Comparison of ENCODE assay signal across 8 cellular contexts in genomic region chr17:74987418-74987908, GRCh38. TPM values are rescaled to one million over a fixed set of nuclear protein-coding genes. Genes with fewer than 3 reads are reported as not detected.
DNase-seq lines count a peak whose midpoint lies in the region; ATAC-seq and TF ChIP-seq lines count a peak whose summit lies in the region.

Gene CDR2L (plus strand): TSS chr17:74987632. CDS start chr17:74988044, 412 bp downstream.

- intact Hi-C loops in HCT116 (cut with micrococcal nuclease), result no loop called here

- peaks cover 27% of the 10 kb centered on the region for H3K4me1 Mint-ChIP-seq in activated naive CD4-positive, alpha-beta T cell treated with anti-CD3 and anti-CD28 coated beads, Interleukin-2, amount 10 ng/mL, durations not matched to agents 7 days and 5 days

- ATAC-seq in HCT116 (peak; percentile 88), gastroesophageal sphincter (peak; percentile 94)

- WGBS in gastroesophageal sphincter (ENCODE audit: low coverage in 1 of 2), 2 donors, result 0% methylated on average over 3 to 10 of the region's 51 CpGs

- H4K20me1 ChIP-seq in HCT116 (ENCODE audit: insufficient read depth), result no peaks in the 10 kb centered on the region

- H3K36me3 ChIP-seq in HCT116 (ENCODE audit: control insufficient read depth in 1 of 2, insufficient read depth in 2 of 2, low read length in 2 of 2) (no peaks in the 10 kb centered on the region), gastroesophageal sphincter (no peaks in the 10 kb centered on the region), neutrophil (no peaks in the 10 kb centered on the region), subcutaneous abdominal adipose tissue (ENCODE audit: control insufficient read depth in 5 of 5, insufficient read depth in 5 of 5, low read length in 5 of 5) (peaks cover 0 to 4% (median 0%) of the 10 kb centered on the region in 5 donors)

- CTCF ChIA-PET in HCT116 (lab: Charles Lee), result interaction anchor here (0.6 to 2.3 kb wide), 6 partner anchors 9 to 145 kb away, joined by 3 to 14 read pairs (median 4); partner anchors contain the start of gene MRPL58
- CTCF ChIA-PET in activated naive CD4-positive, alpha-beta T cell treated with anti-CD3 and anti-CD28 coated beads, Interleukin-2, amount 10 ng/mL, durations not matched to agents 7 days and 5 days (lab: Charles Lee), result interaction anchor here (1.0 to 2.0 kb wide), 6 partner anchors 12 to 126 kb away, joined by 3 to 13 read pairs (median 4); partner anchors contain the start of gene MRPL58

- RAD21 ChIA-PET in HCT116 (lab: Charles Lee; ENCODE audit: low non-redundant PET in 1 of 2, low total read pairs in 2 of 2, uncharacterized antibody in 2 of 2, unreplicated experiment in 2 of 2), result interaction anchor here in 1 of 2 experiments (1.0 to 1.5 kb wide), 2 partner anchors 26 kb away, joined by 3 read pairs; partner anchors contain the start of gene MRPL58

- H3K27me3 Mint-ChIP-seq in activated naive CD4-positive, alpha-beta T cell treated with anti-CD3 and anti-CD28 coated beads, Interleukin-2, amount 10 ng/mL, durations not matched to agents 7 days and 5 days, result peaks cover 88% of the 10 kb centered on the region

- DNase-seq in EH (ENCODE audit: low read depth), result peak; percentile 94
- peak; percentile 83 for DNase-seq in HCT116 (ENCODE audit: low read depth, low spot score)
- DNase-seq in MV-4-11 (lab: John Stamatoyannopoulos, UW), result peak; percentile 95
- peak; percentile 93 for DNase-seq in SK-N-DZ (ENCODE audit: low spot score)
- peak; percentile 95 for DNase-seq in activated naive CD4-positive, alpha-beta T cell treated with anti-CD3 and anti-CD28 coated beads, Interleukin-2, amount 10 ng/mL, durations not matched to agents 7 days and 5 days

- peak; percentile 90 for TF ChIP-seq POLR2A in HCT116 (IDR thresholded peaks at IDR 0.05; ENCODE audit: borderline replicate concordance, extremely low read depth, insufficient read depth, insufficient read length)
- TF ChIP-seq POLR2A in gastroesophageal sphincter (IDR thresholded peaks at IDR 0.05), result peak; percentile 92 to 94

- H3K9me3 ChIP-seq in HCT116 (ENCODE audit: control insufficient read depth in 1 of 2, insufficient read depth in 1 of 2, low read depth in 1 of 2, low read length in 2 of 2) (no peaks in the 10 kb centered on the region), gastroesophageal sphincter (no peaks in the 10 kb centered on the region), neutrophil (no peaks in the 10 kb centered on the region), subcutaneous abdominal adipose tissue (ENCODE audit: control insufficient read depth in 5 of 5, low read length in 5 of 5) (no peaks in the 10 kb centered on the region)

- H3K27me3 ChIP-seq in HCT116 (ENCODE audit: insufficient read depth, low read length), result no peaks in the 10 kb centered on the region
- H3K27me3 ChIP-seq in gastroesophageal sphincter, result no peaks in the 10 kb centered on the region
- peaks cover 73% of the 10 kb centered on the region for H3K27me3 ChIP-seq in neutrophil
- no peaks in the 10 kb centered on the region for H3K27me3 ChIP-seq in subcutaneous abdominal adipose tissue (ENCODE audit: control insufficient read depth in 5 of 5, insufficient read depth in 4 of 5, low read length in 5 of 5)

- TF ChIP-seq RAD21 in HCT116 (IDR thresholded peaks at IDR 0.05; ENCODE audit: low read depth), result no peak

- no peaks in the 10 kb centered on the region for H3K9me2 ChIP-seq in HCT116 (ENCODE audit: insufficient read depth)

- POLR2A ChIA-PET in HCT116 (lab: Charles Lee), result interaction anchor here (0.9 to 2.5 kb wide), 9 partner anchors 11 to 137 kb away, joined by 3 to 10 read pairs (median 5); partner anchors contain the start of genes HID1 and MRPL58

- no peaks in the 10 kb centered on the region for H3K9me3 Mint-ChIP-seq in activated naive CD4-positive, alpha-beta T cell treated with anti-CD3 and anti-CD28 coated beads, Interleukin-2, amount 10 ng/mL, durations not matched to agents 7 days and 5 days

- H3K36me3 Mint-ChIP-seq in activated naive CD4-positive, alpha-beta T cell treated with anti-CD3 and anti-CD28 coated beads, Interleukin-2, amount 10 ng/mL, durations not matched to agents 7 days and 5 days, result no peaks in the 10 kb centered on the region

- BruUV-seq in HCT116 (replicated peaks; lab: Mats Ljungman, UMichigan), result no TSS peak

- H3K4me3 ChIP-seq in HCT116 (replicated peaks in 1 of 2; ENCODE audit: low read depth in 1 of 2, low read length in 2 of 2) (peak within 1 kb of the TSS; percentile 71 to 75), gastroesophageal sphincter (peak within 1 kb of the TSS; percentile 45 to 97), neutrophil (ENCODE audit: low read depth in 1 of 2, low read length in 1 of 2) (peak within 1 kb of the TSS; percentile 55 to 63), subcutaneous abdominal adipose tissue (ENCODE audit: low read depth in 1 of 5, low read length in 5 of 5) (peak within 1 kb of the TSS; percentile 78 to 87 (median 81))

- peak within 1 kb of the TSS; percentile 81 for H3K4me3 Mint-ChIP-seq in activated naive CD4-positive, alpha-beta T cell treated with anti-CD3 and anti-CD28 coated beads, Interleukin-2, amount 10 ng/mL, durations not matched to agents 7 days and 5 days

- no peak within 1 kb of the TSS for H2AFZ ChIP-seq in HCT116 (ENCODE audit: low read depth, low read length, poor library complexity, severe bottlenecking)

- H3K79me2 ChIP-seq in HCT116 (ENCODE audit: insufficient read depth, low read length), result peaks cover 27% of the 10 kb centered on the region; the same call in 1 of the 2 replicates

- H3K4me1 ChIP-seq in HCT116 (ENCODE audit: control insufficient read depth in 1 of 2, insufficient read depth in 2 of 2, low read length in 2 of 2) (peaks cover 48 to 58% of the 10 kb centered on the region in 2 experiments), gastroesophageal sphincter (peaks cover 0 to 44% (median 10%) of the 10 kb centered on the region in 3 donors), neutrophil (ENCODE audit: control insufficient read depth in 1 of 2, insufficient read depth in 1 of 2, low read depth in 1 of 2, low read length in 1 of 2) (peaks cover 36 to 37% of the 10 kb centered on the region in 2 experiments), subcutaneous abdominal adipose tissue (ENCODE audit: control insufficient read depth in 5 of 5, insufficient read depth in 5 of 5, low read length in 5 of 5) (peaks cover 5 to 33% (median 26%) of the 10 kb centered on the region in 5 donors)

- TF ChIP-seq EP300 in gastroesophageal sphincter (IDR thresholded peaks at IDR 0.05), result no peak

- H3K4me2 ChIP-seq in HCT116 (ENCODE audit: low read length), result peak within 1 kb of the TSS; percentile 88

- H3K9ac ChIP-seq in HCT116 (ENCODE audit: low read length) (peak within 1 kb of the TSS; percentile 82), subcutaneous abdominal adipose tissue (ENCODE audit: low read length in 5 of 5) (peak within 1 kb of the TSS; percentile 63 to 94 (median 83))

- H3K27ac ChIP-seq in HCT116 (ENCODE audit: low read depth, low read length), result peak within 1 kb of the TSS; percentile 91
- peak within 1 kb of the TSS; percentile 83 to 97 (median 96) for H3K27ac ChIP-seq in gastroesophageal sphincter
- peak within 1 kb of the TSS; percentile 55 for H3K27ac ChIP-seq in neutrophil
- peak within 1 kb of the TSS; percentile 95 for H3K27ac ChIP-seq in subcutaneous abdominal adipose tissue (ENCODE audit: low read depth, low read length)

- TF ChIP-seq CTCF in HCT116 (IDR thresholded peaks at IDR 0.05 in 2 of 3, conservative IDR thresholded peaks at IDR 0.05 in 1 of 3; ENCODE audit: borderline replicate concordance in 1 of 3, insufficient read depth in 1 of 3, low read depth in 2 of 3, low read length in 2 of 3), result no peak
- peak in 1 of 4 experiments; percentile 15 for TF ChIP-seq CTCF in gastroesophageal sphincter (IDR thresholded peaks at IDR 0.05)
- peak; percentile 50 for TF ChIP-seq CTCF in neutrophil (IDR thresholded peaks at IDR 0.05)

- peak within 1 kb of the TSS; percentile 69 for H3K27ac Mint-ChIP-seq in activated naive CD4-positive, alpha-beta T cell treated with anti-CD3 and anti-CD28 coated beads, Interleukin-2, amount 10 ng/mL, durations not matched to agents 7 days and 5 days

TF ChIP-seq in HCT116, 20 proteins besides CTCF, POLR2A, EP300 and RAD21 (continues in another document):
- TF ChIP-seq POLR2AphosphoS5 (IDR thresholded peaks at IDR 0.05; ENCODE audit: low read depth, low read length) (peak; percentile 98), YY1 (IDR thresholded peaks at IDR 0.05; ENCODE audit: extremely low read depth, insufficient replicate concordance, low read depth, low read length) (peak; percentile 57), SIN3A (IDR thresholded peaks at IDR 0.05; ENCODE audit: low read depth) (no peak), ZFX (IDR thresholded peaks at IDR 0.05) (no peak; the same call in 1 of the 2 replicates), CEBPB (IDR thresholded peaks at IDR 0.05; ENCODE audit: low read depth) (no peak), ELF1 (IDR thresholded peaks at IDR 0.05; ENCODE audit: borderline replicate concordance, low read depth) (no peak), MAX (IDR thresholded peaks at IDR 0.05) (peak; percentile 22; the same call in 1 of the 2 replicates), TCF7L2 (IDR thresholded peaks at IDR 0.05; ENCODE audit: borderline replicate concordance, extremely low read depth, insufficient read depth, insufficient read length) (no peak), SRF (IDR thresholded peaks at IDR 0.05; ENCODE audit: low read depth) (no peak), JUND (IDR thresholded peaks at IDR 0.05) (no peak), FOSL1 (IDR thresholded peaks at IDR 0.05; ENCODE audit: low read depth) (no peak)

RNA-seq across cellular contexts. Expression of gene CDR2L, which starts in this region (rescaled TPM):
- 26.5 TPM for total RNA-seq in HCT116 (2021; ENCODE audit: unreplicated experiment)
- polyA plus RNA-seq in HCT116 (2012), result 16.9 and 17.4 TPM in 2 replicates
- polyA plus RNA-seq in SK-N-DZ (2014; cell fraction: cytosol; rRNA removed), result 13.7 and 18.2 TPM in 2 replicates
- polyA plus RNA-seq in SK-N-DZ (2014; cell fraction: nucleus; rRNA removed), result 20.1 and 30.5 TPM in 2 replicates
- total RNA-seq in gastroesophageal sphincter, result 10 to 100 TPM; 11.8 to 35.3 (median 18.1) TPM

Comparison
In these comparisons a context has a peak if more than half of its experiments do, and no peak if none do; other contexts are left out.
1. Peak in every context shown above with its lines: DNase-seq, ATAC-seq, H3K4me3 ChIP-seq and H3K27ac ChIP-seq.